20 cellular contexts compared by ENCODE assay signal in the genomic region with DNA sequence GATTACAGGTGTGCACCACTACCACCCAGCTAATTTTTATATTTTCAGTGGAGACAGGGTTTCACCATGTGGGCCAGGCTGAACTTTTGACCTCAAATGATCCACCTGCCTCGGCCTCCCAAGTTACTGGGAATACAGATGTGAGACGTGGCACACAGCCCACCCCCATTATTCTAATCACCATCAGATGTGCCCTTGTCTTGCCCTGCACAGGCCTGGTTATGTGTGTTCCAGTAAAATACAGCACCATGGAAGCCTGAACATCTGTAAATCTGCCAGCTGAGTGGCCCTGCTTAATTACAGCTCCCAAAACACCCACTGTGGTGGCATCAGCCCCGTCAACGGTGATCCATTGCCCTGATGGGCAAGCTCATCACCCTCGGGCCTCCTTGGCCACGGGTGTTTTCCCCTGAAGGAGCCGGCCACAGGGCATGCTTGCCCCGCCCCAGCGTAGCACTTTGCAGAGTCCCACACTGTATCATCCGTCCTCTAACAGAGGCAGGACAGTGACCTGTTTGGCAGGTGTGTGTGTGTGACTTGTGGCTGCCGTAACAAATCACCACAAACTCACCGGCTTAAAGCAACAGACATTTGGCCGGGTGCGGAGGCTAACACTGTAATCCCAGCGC.
DNase-seq lines count a peak whose midpoint lies in the region; ATAC-seq and TF ChIP-seq lines count a peak whose summit lies in the region.
"Had no signal": no experiment of that assay in that cellular context is flagged by ENCODE, and none has a peak within 500 bp of the region (broad histone marks: within the 10 kb centered on the region; RNA-seq: fewer than 3 reads in every experiment).

No MANE protein-coding gene starts in this region.

- POLR2A ChIA-PET in SK-N-SH (lab: Yijun Ruan, JAX) (interaction anchor here (0.7 kb wide), 1 partner anchor 42 kb away, joined by 3 read pairs; no protein-coding TSS in a partner anchor), WTC11 (lab: Charles Lee) (no interaction called here)

- TF ChIP-seq CTCF in SK-N-SH (IDR thresholded peaks at IDR 0.05) = no peak
- no peak for TF ChIP-seq CTCF in WTC11 (IDR thresholded peaks at IDR 0.05)
- no peak for TF ChIP-seq CTCF in neural crest cell (conservative IDR thresholded peaks at IDR 0.05)
- no peak for TF ChIP-seq CTCF in spleen (IDR thresholded peaks at IDR 0.05 in 8 of 11, conservative IDR thresholded peaks at IDR 0.05 in 3 of 11)

- TF ChIP-seq EP300 in SK-N-SH (IDR thresholded peaks at IDR 0.05; ENCODE audit: borderline replicate concordance in 1 of 2, low read depth in 1 of 2, low read length in 1 of 2) = peak in 1 of 2 experiments; percentile 86; a peak in 2 of 4 replicates

- H3K4me2 ChIP-seq in SK-N-SH = no peak overlapping the region
- H3K4me2 ChIP-seq: GM23338 had no signal

- no peak overlapping the region for H3K27ac ChIP-seq in SK-N-SH (ENCODE audit: low read depth in 2 of 2, low read length in 1 of 2)
- H3K27ac ChIP-seq in spleen = no peak overlapping the region
- H3K27ac ChIP-seq: BLaER1 treated with 17β-estradiol and CSF1 and Interleukin-3, amounts not matched to agents 10 nM and 100 nM; HL-60 had no signal

- peaks cover 2% of the 10 kb centered on the region; the same call in 1 of the 2 replicates for H3K27me3 Mint-ChIP-seq in WTC11 (ENCODE audit: low read depth)
- no peaks in the 10 kb centered on the region for H3K27me3 Mint-ChIP-seq in neural crest cell (ENCODE audit: low read depth)
- H3K27me3 Mint-ChIP-seq: B cell had no signal

- H3K4me1 Mint-ChIP-seq in WTC11 (peaks cover 12% of the 10 kb centered on the region), neural crest cell (peaks cover 8% of the 10 kb centered on the region)
- H3K4me1 Mint-ChIP-seq: B cell; CD4-positive, CD25-positive, alpha-beta regulatory T cell; CD8-positive, alpha-beta memory T cell had no signal

- H3K4me3 ChIP-seq in SK-N-SH (ENCODE audit: low read depth in 2 of 2, low read length in 1 of 2) = no peak overlapping the region
- H3K4me3 ChIP-seq in spleen = no peak overlapping the region
- H3K4me3 ChIP-seq: BLaER1 treated with 17β-estradiol and CSF1 and Interleukin-3, amounts not matched to agents 10 nM and 100 nM; GM12878; GM23338 had no signal

- H3K4me3 Mint-ChIP-seq in WTC11 (no peak overlapping the region), neural crest cell (no peak overlapping the region)
- H3K4me3 Mint-ChIP-seq: B cell; CD4-positive, CD25-positive, alpha-beta regulatory T cell; CD8-positive, alpha-beta memory T cell; GM23338 had no signal

- H4K20me1 ChIP-seq in SK-N-SH (ENCODE audit: insufficient read depth) = no peaks in the 10 kb centered on the region
- H4K20me1 ChIP-seq: BLaER1 treated with 17β-estradiol and CSF1 and Interleukin-3, amounts not matched to agents 10 nM and 100 nM had no signal

- WGBS in SK-N-SH (ENCODE audit: low lambda C conversion rate) = 54% methylated on average over 12 of the region's 15 CpGs
- WGBS in spleen, 5 donors = 86 to 96% (median 90%) methylated on average over 12 to 15 of the region's 15 CpGs

- ATAC-seq in WTC11 (no peak), GM19324 (IDR thresholded peaks at IDR 0.05; ENCODE audit: low FRiP score, unreplicated experiment) (no peak)
- ATAC-seq: GM12878, GM23338 had no signal

- no peaks in the 10 kb centered on the region for H3F3A ChIP-seq in SK-N-SH (replicated peaks; ENCODE audit: insufficient read depth)

- peaks cover 5% of the 10 kb centered on the region; the same call in 1 of the 2 replicates for H3K9me3 Mint-ChIP-seq in WTC11
- no peaks in the 10 kb centered on the region for H3K9me3 Mint-ChIP-seq in neural crest cell
- H3K9me3 Mint-ChIP-seq: CD4-positive, CD25-positive, alpha-beta regulatory T cell; CD8-positive, alpha-beta memory T cell; GM23338 had no signal

- H3K36me3 ChIP-seq in SK-N-SH (replicated peaks in 1 of 2; ENCODE audit: control insufficient read depth in 1 of 2, insufficient read depth in 2 of 2, low read length in 1 of 2) (no peaks in the 10 kb centered on the region), spleen (no peaks in the 10 kb centered on the region)
- H3K36me3 ChIP-seq: BLaER1 treated with 17β-estradiol and CSF1 and Interleukin-3, amounts not matched to agents 10 nM and 100 nM had no signal

- no peak overlapping the region for H3K9ac ChIP-seq in SK-N-SH
- H3K9ac ChIP-seq: BLaER1 treated with 17β-estradiol and CSF1 and Interleukin-3, amounts not matched to agents 10 nM and 100 nM had no signal

- H3K27me3 ChIP-seq in SK-N-SH (ENCODE audit: insufficient read depth) (peaks cover 11% of the 10 kb centered on the region), spleen (replicated peaks in 1 of 7) (peaks cover 0 to 75% (median 14%) of the 10 kb centered on the region in 7 donors)
- H3K27me3 ChIP-seq: BLaER1 treated with 17β-estradiol and CSF1 and Interleukin-3, amounts not matched to agents 10 nM and 100 nM had no signal

- H3K9me3 ChIP-seq in SK-N-SH (no peaks in the 10 kb centered on the region), spleen (no peaks in the 10 kb centered on the region)
- H3K9me3 ChIP-seq: BLaER1 treated with 17β-estradiol and CSF1 and Interleukin-3, amounts not matched to agents 10 nM and 100 nM had no signal

- H3K4me1 ChIP-seq in SK-N-SH (ENCODE audit: control insufficient read depth in 1 of 2, insufficient read depth in 2 of 2, low read depth in 1 of 2, low read length in 1 of 2) = peaks cover 0 to 34% of the 10 kb centered on the region in 2 experiments; a peak in 2 of 4 replicates
- peaks cover 0 to 12% (median 0%) of the 10 kb centered on the region in 6 donors for H3K4me1 ChIP-seq in spleen

- TF ChIP-seq RAD21 in SK-N-SH (IDR thresholded peaks at IDR 0.05; ENCODE audit: low read length) = no peak

- CTCF ChIA-PET in SK-N-SH (lab: Yijun Ruan, JAX) = interaction anchor here (0.7 to 1.6 kb wide), 8 partner anchors 8 to 1369 kb away, joined by 3 to 7 read pairs (median 3); a partner anchor contains a TSS
- CTCF ChIA-PET in WTC11 (lab: Charles Lee) = no interaction called here

- DNase-seq in SK-N-SH (peak; percentile 74), WTC11 (ENCODE audit: low spot score) (no peak), neural crest cell (ENCODE audit: low read depth, low spot score) (no peak), spleen (peak; percentile 37), mesenteric fat pad (ENCODE audit: low spot score) (no peak), NCI-H82 treated with DMSO at 0.1 percent for 48 hours (lab: John Stamatoyannopoulos, UW; ENCODE audit: unreplicated experiment) (no peak)
- DNase-seq: CD4-positive, CD25-positive, alpha-beta regulatory T cell; CD8-positive, alpha-beta memory T cell; COR-L47; DMS 273 treated with DMSO at 0.1 percent for 48 hours; DMS53; DND-41; EL; HCEC 1CT had no signal

- H2AFZ ChIP-seq in SK-N-SH (ENCODE audit: low read depth) = no peak overlapping the region
- H2AFZ ChIP-seq: GM23338 had no signal

- H3K27ac Mint-ChIP-seq in WTC11 (no peak overlapping the region), neural crest cell (ENCODE audit: unreplicated experiment) (peak overlapping the region; percentile 58)
- H3K27ac Mint-ChIP-seq: B cell, GM23338 had no signal

- no peak for TF ChIP-seq POLR2A in spleen (IDR thresholded peaks at IDR 0.05)

- H3K36me3 Mint-ChIP-seq in WTC11 (no peaks in the 10 kb centered on the region), neural crest cell (ENCODE audit: low read depth) (no peaks in the 10 kb centered on the region)
- H3K36me3 Mint-ChIP-seq: CD4-positive, CD25-positive, alpha-beta regulatory T cell had no signal

- intact Hi-C loops in spleen (cut with DNase I; ENCODE audit: low total_unique reads) = no loop called here

- no peaks in the 10 kb centered on the region for H3K9me2 ChIP-seq in SK-N-SH

- no peaks in the 10 kb centered on the region for H3K79me2 ChIP-seq in SK-N-SH (ENCODE audit: insufficient read depth)

TF ChIP-seq in SK-N-SH, 30 proteins besides CTCF, POLR2A, EP300 and RAD21 (continues in another document):
- peak; percentile 7; the same call in 1 of the 2 replicates for TF ChIP-seq GATA2 (CRISPR knock-in tag; IDR thresholded peaks at IDR 0.05)

TF ChIP-seq in WTC11, 78 proteins besides CTCF, POLR2A, EP300 and RAD21:
- TF ChIP-seq, protein P1, sequence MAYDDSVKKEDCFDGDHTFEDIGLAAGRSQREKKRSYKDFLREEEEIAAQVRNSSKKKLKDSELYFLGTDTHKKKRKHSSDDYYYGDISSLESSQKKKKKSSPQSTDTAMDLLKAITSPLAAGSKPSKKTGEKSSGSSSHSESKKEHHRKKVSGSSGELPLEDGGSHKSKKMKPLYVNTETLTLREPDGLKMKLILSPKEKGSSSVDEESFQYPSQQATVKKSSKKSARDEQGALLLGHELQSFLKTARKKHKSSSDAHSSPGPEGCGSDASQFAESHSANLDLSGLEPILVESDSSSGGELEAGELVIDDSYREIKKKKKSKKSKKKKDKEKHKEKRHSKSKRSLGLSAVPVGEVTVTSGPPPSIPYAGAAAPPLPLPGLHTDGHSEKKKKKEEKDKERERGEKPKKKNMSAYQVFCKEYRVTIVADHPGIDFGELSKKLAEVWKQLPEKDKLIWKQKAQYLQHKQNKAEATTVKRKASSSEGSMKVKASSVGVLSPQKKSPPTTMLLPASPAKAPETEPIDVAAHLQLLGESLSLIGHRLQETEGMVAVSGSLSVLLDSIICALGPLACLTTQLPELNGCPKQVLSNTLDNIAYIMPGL (CRISPR knock-in tag; IDR thresholded peaks at IDR 0.05) = no peak
- TF ChIP-seq, protein P2, sequence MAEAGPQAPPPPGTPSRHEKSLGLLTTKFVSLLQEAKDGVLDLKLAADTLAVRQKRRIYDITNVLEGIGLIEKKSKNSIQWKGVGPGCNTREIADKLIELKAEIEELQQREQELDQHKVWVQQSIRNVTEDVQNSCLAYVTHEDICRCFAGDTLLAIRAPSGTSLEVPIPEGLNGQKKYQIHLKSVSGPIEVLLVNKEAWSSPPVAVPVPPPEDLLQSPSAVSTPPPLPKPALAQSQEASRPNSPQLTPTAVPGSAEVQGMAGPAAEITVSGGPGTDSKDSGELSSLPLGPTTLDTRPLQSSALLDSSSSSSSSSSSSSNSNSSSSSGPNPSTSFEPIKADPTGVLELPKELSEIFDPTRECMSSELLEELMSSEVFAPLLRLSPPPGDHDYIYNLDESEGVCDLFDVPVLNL (CRISPR knock-in tag; IDR thresholded peaks at IDR 0.05; ENCODE audit: borderline replicate concordance, low read depth) = 0 out of 2 replicates have a peak, but pooled peaks have one; percentile 28
- TF ChIP-seq ZNF416 (CRISPR knock-in tag; IDR thresholded peaks at IDR 0.05) (no peak), ZNF219 (CRISPR knock-in tag; IDR thresholded peaks at IDR 0.05; ENCODE audit: borderline replicate concordance) (no peak), GABPB1 (CRISPR knock-in tag; IDR thresholded peaks at IDR 0.05) (no peak)
- TF ChIP-seq, protein P3, sequence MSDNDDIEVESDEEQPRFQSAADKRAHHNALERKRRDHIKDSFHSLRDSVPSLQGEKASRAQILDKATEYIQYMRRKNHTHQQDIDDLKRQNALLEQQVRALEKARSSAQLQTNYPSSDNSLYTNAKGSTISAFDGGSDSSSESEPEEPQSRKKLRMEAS (CRISPR knock-in tag; IDR thresholded peaks at IDR 0.05) = no peak

Comparison
In these comparisons a context has a peak if more than half of its experiments do, and no peak if none do; other contexts are left out.
1. DNase-seq: peak in SK-N-SH (single experiment) and spleen (single experiment); none in WTC11 (single experiment), neural crest cell (single experiment), mesenteric fat pad (single experiment) and NCI-H82 treated with DMSO at 0.1 percent for 48 hours (single experiment).